ENCODE assay signal across 17 cellular contexts in the genomic region with DNA sequence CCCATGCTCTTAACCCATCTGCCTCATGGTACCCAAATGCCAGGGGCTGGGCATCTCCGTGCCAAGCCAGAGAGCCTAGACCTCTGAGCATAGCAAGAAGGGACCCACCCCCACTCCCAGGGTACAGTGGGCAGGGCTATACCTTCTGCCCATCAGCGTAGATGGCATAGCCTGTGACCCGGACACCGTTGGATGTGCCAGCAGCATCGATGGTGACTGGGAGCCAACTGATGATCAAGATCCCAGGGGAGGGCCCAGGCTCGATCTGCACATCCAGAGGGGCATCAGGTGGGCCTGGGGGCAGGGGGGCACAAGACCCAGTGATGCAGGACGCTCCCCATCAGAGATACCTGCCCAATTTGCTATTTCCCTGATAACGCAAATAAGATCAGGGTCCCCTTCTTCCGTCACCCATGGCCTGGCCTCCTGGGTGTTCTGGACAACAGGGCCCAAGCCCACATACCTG. TPM values are rescaled to one million over a fixed set of nuclear protein-coding genes. Genes with fewer than 3 reads are reported as not detected.
"Had no signal": no experiment of that assay in that cellular context is flagged by ENCODE, and none has a peak within 500 bp of the region (broad histone marks: within the 10 kb centered on the region; RNA-seq: fewer than 3 reads in every experiment).

No MANE protein-coding gene starts in this region.

- DNase-seq: activated CD4-positive, alpha-beta T cell treated with anti-CD3 and anti-CD28 coated beads for 36 hours; activated naive CD8-positive, alpha-beta T cell treated with anti-CD3 and anti-CD28 coated beads for 36 hours; brain microvascular endothelial cell; esophagus squamous epithelium; foreskin fibroblast; SIG-M5; stimulated activated CD4-positive, alpha-beta T cell treated with anti-CD3 and anti-CD28 coated beads, Interleukin-12 subunit alpha, Interleukin-12 subunit beta, amount 100 ng/mL, for 4 hours; stimulated activated naive CD8-positive, alpha-beta T cell treated with anti-CD3 and anti-CD28 coated beads, Interleukin-15, Interleukin-2, amounts not matched to agents 100 U/mL and 50 U/mL, for 24 hours had no signal

- H3K36me3 ChIP-seq: brain microvascular endothelial cell, esophagus squamous epithelium, heart left ventricle, neutrophil, prostate gland, suprapubic skin, upper lobe of left lung had no signal

- ATAC-seq: activated CD4-positive, alpha-beta T cell treated with anti-CD3 and anti-CD28 coated beads for 36 hours; heart left ventricle; naive thymus-derived CD4-positive, alpha-beta T cell had no signal

- H3K4me3 ChIP-seq: esophagus squamous epithelium, heart left ventricle, prostate gland, suprapubic skin, upper lobe of left lung had no signal

- H3K9me3 ChIP-seq: esophagus squamous epithelium, heart left ventricle, neutrophil, prostate gland, suprapubic skin, upper lobe of left lung had no signal

- H3K27ac ChIP-seq: brain microvascular endothelial cell, esophagus squamous epithelium, heart left ventricle, neutrophil, prostate gland, suprapubic skin, upper lobe of left lung had no signal

- H3K4me1 ChIP-seq: esophagus squamous epithelium, heart left ventricle, prostate gland, suprapubic skin, upper lobe of left lung had no signal

- H3K27me3 ChIP-seq: brain microvascular endothelial cell, esophagus squamous epithelium, heart left ventricle, neutrophil, suprapubic skin, upper lobe of left lung had no signal

- FAIRE-seq: islet of Langerhans had no signal

RNA-seq across cellular contexts. Expression of gene TSPOAP1, which starts 17.1 kb away (rescaled TPM):
- total RNA-seq: dermis microvascular lymphatic vessel endothelial cell had no signal

RNA-seq across cellular contexts. Expression of gene MPO, which starts 30.7 kb away (rescaled TPM):
- total RNA-seq: activated CD8-positive, alpha-beta memory T cell treated with anti-CD3 and anti-CD28 coated beads for 36 hours; activated naive CD8-positive, alpha-beta T cell treated with anti-CD3 and anti-CD28 coated beads for 36 hours; dermis microvascular lymphatic vessel endothelial cell; esophagus squamous epithelium; suprapubic skin had no signal
- polyA plus RNA-seq: naive thymus-derived CD4-positive, alpha-beta T cell had no signal
